In genomic region chr15:79194386-79194785, GRCh38 we compare ENCODE assay signal across 8 cellular contexts.
"Had no signal": no experiment of that assay in that cellular context is flagged by ENCODE, and none has a peak within 500 bp of the region (broad histone marks: within the 10 kb centered on the region; RNA-seq: fewer than 3 reads in every experiment).

No MANE protein-coding gene starts in this region.

- H3K9ac ChIP-seq: GM23248, KMS-11 had no signal

- H3K4me3 ChIP-seq: GM23248 had no signal

- FAIRE-seq: H1, H54, HTR-8/SVneo had no signal

- H2AFZ ChIP-seq: GM23248 had no signal

- H3K27ac ChIP-seq: GM23248, KMS-11 had no signal

- H3K4me2 ChIP-seq: KMS-11 had no signal

- DNase-seq: GM23248, H9, HCEC 1CT, KBM-7 had no signal
